Comparison of ENCODE assay signal across 25 cellular contexts in genomic region chr6:169406034-169406433, GRCh38.
"Had no signal": no experiment of that assay in that cellular context is flagged by ENCODE, and none has a peak within 500 bp of the region (broad histone marks: within the 10 kb centered on the region; RNA-seq: fewer than 3 reads in every experiment).

No MANE protein-coding gene starts in this region.

- ATAC-seq: activated naive CD4-positive, alpha-beta T cell treated with anti-CD3 and anti-CD28 coated beads, Interleukin-2, amount 50 U/mL, for 72 hours; activated T-cell treated with anti-CD3 and anti-CD28 coated beads, Interleukin-2, amount 50 U/mL, for 4 hours; Right ventricle myocardium inferior had no signal

- H3K27me3 ChIP-seq: MG63 had no signal

- H3K27ac ChIP-seq: PC-9, RWPE1 had no signal

- H3K4me2 ChIP-seq: PC-9 had no signal

- DNase-seq: activated CD4-positive, alpha-beta T cell treated with anti-CD3 and anti-CD28 coated beads, Interleukin-2, amount 10 ng/mL, durations not matched to agents 24 days and 14 days; activated CD4-positive, alpha-beta T cell treated with anti-CD3 and anti-CD28 coated beads, Interleukin-2, amount 50 U/mL, for 48 hours; activated CD8-positive, alpha-beta memory T cell treated with anti-CD3 and anti-CD28 coated beads, Interleukin-2, amount 50 U/mL, for 4 hours; activated gamma-delta T cell treated with Interleukin-2 at 50 U/mL for 16 hours; activated naive CD4-positive, alpha-beta T cell treated with anti-CD3 and anti-CD28 coated beads for 36 hours; activated T-cell treated with anti-CD3 and anti-CD28 coated beads for 4 hours; activated T-cell treated with anti-CD3 and anti-CD28 coated beads, Interleukin-2, amount 50 U/mL, for 4 hours; anterior cingulate cortex; caudate nucleus; Kasumi-1; KG1; MG63; NCI-H1048; NCI-H1105 treated with DMSO at 0.1 percent for 48 hours; NCI-H1436; NCI-H1694; NCI-H1930; NCI-H2081 treated with DMSO at 0.1 percent for 48 hours; NCI-H226; NCI-H446 treated with DMSO at 0.1 percent for 48 hours; NCI-H524; PC-9 had no signal

- H3K4me3 ChIP-seq: MG63, PC-9 had no signal

- H3K36me3 ChIP-seq: MG63 had no signal

- H2AFZ ChIP-seq: PC-9 had no signal
